1 cellular context compared by ENCODE assay signal in genomic region chr18:59900222-59901128, GRCh38.
TF ChIP-seq lines count a peak whose summit lies in the region.

No MANE protein-coding gene starts in this region.

TF ChIP-seq in GM12878, 131 proteins besides CTCF, POLR2A, EP300 and RAD21 (continued from another document and continues in another):
- TF ChIP-seq CUX1 (IDR thresholded peaks at IDR 0.05; ENCODE audit: insufficient replicate concordance, low read depth, low read length) = no peak
- TF ChIP-seq RUNX3 (IDR thresholded peaks at IDR 0.05; ENCODE audit: low read length) = no peak
- TF ChIP-seq MEF2B (IDR thresholded peaks at IDR 0.05; ENCODE audit: partially characterized antibody, poor library complexity, severe bottlenecking) = peak; percentile 21
- no peak for TF ChIP-seq MYC (IDR thresholded peaks at IDR 0.05; ENCODE audit: insufficient read depth, insufficient read length, insufficient replicate concordance, low read length, severe bottlenecking)
- TF ChIP-seq WRNIP1 (IDR thresholded peaks at IDR 0.05; ENCODE audit: borderline replicate concordance, low read depth, low read length) = no peak
- TF ChIP-seq ZNF217 (IDR thresholded peaks at IDR 0.05) = no peak
- TF ChIP-seq STAT3 (IDR thresholded peaks at IDR 0.05; ENCODE audit: low read depth, low read length) = no peak
- peak; percentile 21; the same call in 1 of the 2 replicates for TF ChIP-seq SMC3 (IDR thresholded peaks at IDR 0.05; ENCODE audit: borderline replicate concordance, low read length)
- peak; percentile 82 for TF ChIP-seq BACH1 (IDR thresholded peaks at IDR 0.05; ENCODE audit: borderline replicate concordance)
- peak; percentile 65; the same call in 1 of the 3 replicates for TF ChIP-seq POU2F2 (IDR thresholded peaks at IDR 0.05; ENCODE audit: borderline replicate concordance, low read depth, low read length)
- no peak for TF ChIP-seq PBX3 (IDR thresholded peaks at IDR 0.05; ENCODE audit: insufficient replicate concordance, low read depth, low read length)
- no peak for TF ChIP-seq CHD2 (IDR thresholded peaks at IDR 0.05; ENCODE audit: borderline replicate concordance, low read depth, low read length)
- no peak for TF ChIP-seq KAT2A (conservative IDR thresholded peaks at IDR 0.05; ENCODE audit: control insufficient read depth, low read depth, low read length)
- TF ChIP-seq SRF (IDR thresholded peaks at IDR 0.05; ENCODE audit: low read depth in 2 of 2, low read length in 2 of 2) = peak in 1 of 2 experiments; percentile 84; a peak in 2 of 4 replicates
- TF ChIP-seq, protein P1, sequence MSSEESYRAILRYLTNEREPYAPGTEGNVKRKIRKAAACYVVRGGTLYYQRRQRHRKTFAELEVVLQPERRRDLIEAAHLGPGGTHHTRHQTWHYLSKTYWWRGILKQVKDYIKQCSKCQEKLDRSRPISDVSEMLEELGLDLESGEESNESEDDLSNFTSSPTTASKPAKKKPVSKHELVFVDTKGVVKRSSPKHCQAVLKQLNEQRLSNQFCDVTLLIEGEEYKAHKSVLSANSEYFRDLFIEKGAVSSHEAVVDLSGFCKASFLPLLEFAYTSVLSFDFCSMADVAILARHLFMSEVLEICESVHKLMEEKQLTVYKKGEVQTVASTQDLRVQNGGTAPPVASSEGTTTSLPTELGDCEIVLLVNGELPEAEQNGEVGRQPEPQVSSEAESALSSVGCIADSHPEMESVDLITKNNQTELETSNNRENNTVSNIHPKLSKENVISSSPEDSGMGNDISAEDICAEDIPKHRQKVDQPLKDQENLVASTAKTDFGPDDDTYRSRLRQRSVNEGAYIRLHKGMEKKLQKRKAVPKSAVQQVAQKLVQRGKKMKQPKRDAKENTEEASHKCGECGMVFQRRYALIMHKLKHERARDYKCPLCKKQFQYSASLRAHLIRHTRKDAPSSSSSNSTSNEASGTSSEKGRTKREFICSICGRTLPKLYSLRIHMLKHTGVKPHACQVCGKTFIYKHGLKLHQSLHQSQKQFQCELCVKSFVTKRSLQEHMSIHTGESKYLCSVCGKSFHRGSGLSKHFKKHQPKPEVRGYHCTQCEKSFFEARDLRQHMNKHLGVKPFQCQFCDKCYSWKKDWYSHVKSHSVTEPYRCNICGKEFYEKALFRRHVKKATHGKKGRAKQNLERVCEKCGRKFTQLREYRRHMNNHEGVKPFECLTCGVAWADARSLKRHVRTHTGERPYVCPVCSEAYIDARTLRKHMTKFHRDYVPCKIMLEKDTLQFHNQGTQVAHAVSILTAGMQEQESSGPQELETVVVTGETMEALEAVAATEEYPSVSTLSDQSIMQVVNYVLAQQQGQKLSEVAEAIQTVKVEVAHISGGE (CRISPR knock-in tag; IDR thresholded peaks at IDR 0.05) = peak; percentile 9; the same call in 1 of the 2 replicates
- TF ChIP-seq USF2 (IDR thresholded peaks at IDR 0.05; ENCODE audit: borderline replicate concordance, low read depth, low read length) = no peak
- no peak for TF ChIP-seq MTA3 (IDR thresholded peaks at IDR 0.05; ENCODE audit: borderline replicate concordance, low read length)
- TF ChIP-seq, protein P2, sequence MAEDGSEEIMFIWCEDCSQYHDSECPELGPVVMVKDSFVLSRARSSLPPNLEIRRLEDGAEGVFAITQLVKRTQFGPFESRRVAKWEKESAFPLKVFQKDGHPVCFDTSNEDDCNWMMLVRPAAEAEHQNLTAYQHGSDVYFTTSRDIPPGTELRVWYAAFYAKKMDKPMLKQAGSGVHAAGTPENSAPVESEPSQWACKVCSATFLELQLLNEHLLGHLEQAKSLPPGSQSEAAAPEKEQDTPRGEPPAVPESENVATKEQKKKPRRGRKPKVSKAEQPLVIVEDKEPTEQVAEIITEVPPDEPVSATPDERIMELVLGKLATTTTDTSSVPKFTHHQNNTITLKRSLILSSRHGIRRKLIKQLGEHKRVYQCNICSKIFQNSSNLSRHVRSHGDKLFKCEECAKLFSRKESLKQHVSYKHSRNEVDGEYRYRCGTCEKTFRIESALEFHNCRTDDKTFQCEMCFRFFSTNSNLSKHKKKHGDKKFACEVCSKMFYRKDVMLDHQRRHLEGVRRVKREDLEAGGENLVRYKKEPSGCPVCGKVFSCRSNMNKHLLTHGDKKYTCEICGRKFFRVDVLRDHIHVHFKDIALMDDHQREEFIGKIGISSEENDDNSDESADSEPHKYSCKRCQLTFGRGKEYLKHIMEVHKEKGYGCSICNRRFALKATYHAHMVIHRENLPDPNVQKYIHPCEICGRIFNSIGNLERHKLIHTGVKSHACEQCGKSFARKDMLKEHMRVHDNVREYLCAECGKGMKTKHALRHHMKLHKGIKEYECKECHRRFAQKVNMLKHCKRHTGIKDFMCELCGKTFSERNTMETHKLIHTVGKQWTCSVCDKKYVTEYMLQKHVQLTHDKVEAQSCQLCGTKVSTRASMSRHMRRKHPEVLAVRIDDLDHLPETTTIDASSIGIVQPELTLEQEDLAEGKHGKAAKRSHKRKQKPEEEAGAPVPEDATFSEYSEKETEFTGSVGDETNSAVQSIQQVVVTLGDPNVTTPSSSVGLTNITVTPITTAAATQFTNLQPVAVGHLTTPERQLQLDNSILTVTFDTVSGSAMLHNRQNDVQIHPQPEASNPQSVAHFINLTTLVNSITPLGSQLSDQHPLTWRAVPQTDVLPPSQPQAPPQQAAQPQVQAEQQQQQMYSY (CRISPR knock-in tag; IDR thresholded peaks at IDR 0.05) = no peak; the same call in 1 of the 2 replicates
- TF ChIP-seq SP1 (IDR thresholded peaks at IDR 0.05; ENCODE audit: low read depth, low read length) = no peak
- no peak for TF ChIP-seq EZH2 (IDR thresholded peaks at IDR 0.05; ENCODE audit: borderline replicate concordance, control insufficient read depth, low read depth, low read length)
- TF ChIP-seq CBX5 (IDR thresholded peaks at IDR 0.05; ENCODE audit: low read depth) = no peak
- no peak for TF ChIP-seq RBBP5 (conservative IDR thresholded peaks at IDR 0.05)
- TF ChIP-seq, protein P3, sequence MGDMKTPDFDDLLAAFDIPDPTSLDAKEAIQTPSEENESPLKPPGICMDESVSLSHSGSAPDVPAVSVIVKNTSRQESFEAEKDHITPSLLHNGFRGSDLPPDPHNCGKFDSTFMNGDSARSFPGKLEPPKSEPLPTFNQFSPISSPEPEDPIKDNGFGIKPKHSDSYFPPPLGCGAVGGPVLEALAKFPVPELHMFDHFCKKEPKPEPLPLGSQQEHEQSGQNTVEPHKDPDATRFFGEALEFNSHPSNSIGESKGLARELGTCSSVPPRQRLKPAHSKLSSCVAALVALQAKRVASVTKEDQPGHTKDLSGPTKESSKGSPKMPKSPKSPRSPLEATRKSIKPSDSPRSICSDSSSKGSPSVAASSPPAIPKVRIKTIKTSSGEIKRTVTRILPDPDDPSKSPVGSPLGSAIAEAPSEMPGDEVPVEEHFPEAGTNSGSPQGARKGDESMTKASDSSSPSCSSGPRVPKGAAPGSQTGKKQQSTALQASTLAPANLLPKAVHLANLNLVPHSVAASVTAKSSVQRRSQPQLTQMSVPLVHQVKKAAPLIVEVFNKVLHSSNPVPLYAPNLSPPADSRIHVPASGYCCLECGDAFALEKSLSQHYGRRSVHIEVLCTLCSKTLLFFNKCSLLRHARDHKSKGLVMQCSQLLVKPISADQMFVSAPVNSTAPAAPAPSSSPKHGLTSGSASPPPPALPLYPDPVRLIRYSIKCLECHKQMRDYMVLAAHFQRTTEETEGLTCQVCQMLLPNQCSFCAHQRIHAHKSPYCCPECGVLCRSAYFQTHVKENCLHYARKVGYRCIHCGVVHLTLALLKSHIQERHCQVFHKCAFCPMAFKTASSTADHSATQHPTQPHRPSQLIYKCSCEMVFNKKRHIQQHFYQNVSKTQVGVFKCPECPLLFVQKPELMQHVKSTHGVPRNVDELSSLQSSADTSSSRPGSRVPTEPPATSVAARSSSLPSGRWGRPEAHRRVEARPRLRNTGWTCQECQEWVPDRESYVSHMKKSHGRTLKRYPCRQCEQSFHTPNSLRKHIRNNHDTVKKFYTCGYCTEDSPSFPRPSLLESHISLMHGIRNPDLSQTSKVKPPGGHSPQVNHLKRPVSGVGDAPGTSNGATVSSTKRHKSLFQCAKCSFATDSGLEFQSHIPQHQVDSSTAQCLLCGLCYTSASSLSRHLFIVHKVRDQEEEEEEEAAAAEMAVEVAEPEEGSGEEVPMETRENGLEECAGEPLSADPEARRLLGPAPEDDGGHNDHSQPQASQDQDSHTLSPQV (IDR thresholded peaks at IDR 0.05) = no peak
- no peak for TF ChIP-seq JUND (IDR thresholded peaks at IDR 0.05; ENCODE audit: low read depth, low read length)
- peak; percentile 53 for TF ChIP-seq KLF5 (IDR thresholded peaks at IDR 0.05; ENCODE audit: partially characterized antibody)
- no peak for TF ChIP-seq EED (IDR thresholded peaks at IDR 0.05; ENCODE audit: low read depth)
- TF ChIP-seq DPF2 (IDR thresholded peaks at IDR 0.05) = no peak; the same call in 1 of the 2 replicates
- TF ChIP-seq REST (IDR thresholded peaks at IDR 0.05; ENCODE audit: low read depth, low read length) = 0 out of 2 replicates have a peak, but pooled peaks have one; percentile 10
- TF ChIP-seq RELA (IDR thresholded peaks at IDR 0.05; ENCODE audit: borderline replicate concordance, partially characterized antibody) = peak; percentile 12
- no peak for TF ChIP-seq RB1 (IDR thresholded peaks at IDR 0.05; ENCODE audit: borderline replicate concordance)
- TF ChIP-seq ZNF384 (IDR thresholded peaks at IDR 0.05; ENCODE audit: borderline replicate concordance, low read depth, low read length) = no peak
- peak in 1 of 2 experiments; percentile 65; a peak in 3 of 4 replicates for TF ChIP-seq IKZF2 (IDR thresholded peaks at IDR 0.05)
- TF ChIP-seq SIX5 (IDR thresholded peaks at IDR 0.05; ENCODE audit: low read depth, low read length, severe bottlenecking) = no peak
- peak; percentile 47; the same call in 1 of the 2 replicates for TF ChIP-seq SIN3A (IDR thresholded peaks at IDR 0.05; ENCODE audit: low read depth, low read length)
- TF ChIP-seq NFIC (IDR thresholded peaks at IDR 0.05; ENCODE audit: low read depth, low read length) = no peak
- no peak for TF ChIP-seq FOXK2 (IDR thresholded peaks at IDR 0.05)
- no peak for TF ChIP-seq JUNB (IDR thresholded peaks at IDR 0.05)
